Comparison of ENCODE assay signal across 17 cellular contexts in genomic region chr2:40360652-40361051, GRCh38.
A peak's percentile ranks its signal among the peaks of the same experiment; 100 is the strongest.
DNase-seq lines count a peak whose midpoint lies in the region; ATAC-seq and TF ChIP-seq lines count a peak whose summit lies in the region.
"Had no signal": no experiment of that assay in that cellular context is flagged by ENCODE, and none has a peak within 500 bp of the region (broad histone marks: within the 10 kb centered on the region; RNA-seq: fewer than 3 reads in every experiment).

No MANE protein-coding gene starts in this region.

- no peak overlapping the region for H3K4me3 Mint-ChIP-seq in stimulated activated naive B cell treated with anti-CD40 and anti-IgM and Interleukin-4, amounts not matched to agents 10 μg/mL and 1 μg/mL and 100 μg/mL, for 72 hours
- no peak overlapping the region for H3K4me3 Mint-ChIP-seq in activated T-cell treated with anti-CD3 and anti-CD28 coated beads, Interleukin-2, amount 50 U/mL, for 4 hours
- H3K4me3 Mint-ChIP-seq: activated CD4-positive, alpha-beta memory T cell treated with anti-CD3 and anti-CD28 coated beads for 36 hours; CD8-positive, alpha-beta memory T cell; effector memory CD8-positive, alpha-beta T cell; naive B cell had no signal

- H3K9me2 ChIP-seq in OCI-LY7 (ENCODE audit: insufficient read depth, low read length), result no peaks in the 10 kb centered on the region

- H3K79me2 ChIP-seq in OCI-LY7 (ENCODE audit: insufficient read depth, low read depth, low read length), result no peaks in the 10 kb centered on the region

- H3K27ac ChIP-seq in OCI-LY7 (ENCODE audit: low read depth, low read length, poor library complexity, severe bottlenecking), result no peak overlapping the region
- H3K27ac ChIP-seq in foreskin keratinocyte, result no peak overlapping the region
- H3K27ac ChIP-seq: body of pancreas had no signal

- DNase-seq in OCI-LY7 (ENCODE audit: low spot score), result peak; percentile 2
- DNase-seq in foreskin keratinocyte, result no peak
- DNase-seq in stimulated activated naive B cell treated with anti-CD40 and anti-IgM and Interleukin-4, amounts not matched to agents 10 μg/mL and 1 μg/mL and 100 μg/mL, for 72 hours, result no peak
- no peak for DNase-seq in activated T-cell treated with anti-CD3 and anti-CD28 coated beads, Interleukin-2, amount 50 U/mL, for 4 hours
- no peak for DNase-seq in ureter (ENCODE audit: low spot score)
- DNase-seq: activated CD4-positive, alpha-beta memory T cell treated with anti-CD3 and anti-CD28 coated beads for 36 hours; activated effector memory CD4-positive, alpha-beta T cell treated with anti-CD3 and anti-CD28 coated beads, Interleukin-2, amount 50 U/mL, for 16 hours; body of pancreas; CD8-positive, alpha-beta memory T cell; effector memory CD8-positive, alpha-beta T cell; KBM-7; naive B cell; NCI-H1694; retina; T-helper 9 cell had no signal

- H3K4me1 Mint-ChIP-seq in stimulated activated naive B cell treated with anti-CD40 and anti-IgM and Interleukin-4, amounts not matched to agents 10 μg/mL and 1 μg/mL and 100 μg/mL, for 72 hours, result peaks cover 11 to 26% of the 10 kb centered on the region in 2 donors
- peaks cover 3% of the 10 kb centered on the region for H3K4me1 Mint-ChIP-seq in activated T-cell treated with anti-CD3 and anti-CD28 coated beads, Interleukin-2, amount 50 U/mL, for 4 hours (ENCODE audit: low read depth)
- H3K4me1 Mint-ChIP-seq: CD8-positive, alpha-beta memory T cell had no signal

- POLR2A ChIA-PET in OCI-LY7 (lab: Charles Lee), result no interaction called here

- intact Hi-C loops in OCI-LY7 (cut with micrococcal nuclease; ENCODE audit: unreplicated experiment), result no loop called here

- no peaks in the 10 kb centered on the region for H3K27me3 Mint-ChIP-seq in stimulated activated naive B cell treated with anti-CD40 and anti-IgM and Interleukin-4, amounts not matched to agents 10 μg/mL and 1 μg/mL and 100 μg/mL, for 72 hours
- no peaks in the 10 kb centered on the region for H3K27me3 Mint-ChIP-seq in activated T-cell treated with anti-CD3 and anti-CD28 coated beads, Interleukin-2, amount 50 U/mL, for 4 hours (ENCODE audit: low read depth)
- H3K27me3 Mint-ChIP-seq: activated CD4-positive, alpha-beta memory T cell treated with anti-CD3 and anti-CD28 coated beads for 36 hours; CD8-positive, alpha-beta memory T cell; effector memory CD8-positive, alpha-beta T cell; naive B cell had no signal

- H3K36me3 Mint-ChIP-seq in stimulated activated naive B cell treated with anti-CD40 and anti-IgM and Interleukin-4, amounts not matched to agents 10 μg/mL and 1 μg/mL and 100 μg/mL, for 72 hours, result no peaks in the 10 kb centered on the region
- H3K36me3 Mint-ChIP-seq in activated T-cell treated with anti-CD3 and anti-CD28 coated beads, Interleukin-2, amount 50 U/mL, for 4 hours (ENCODE audit: insufficient read depth), result no peaks in the 10 kb centered on the region
- H3K36me3 Mint-ChIP-seq: activated CD4-positive, alpha-beta memory T cell treated with anti-CD3 and anti-CD28 coated beads for 36 hours; CD8-positive, alpha-beta memory T cell; naive B cell had no signal

- peak overlapping the region; percentile 53 for H2AFZ ChIP-seq in OCI-LY7 (ENCODE audit: low read length)

- H3K27ac Mint-ChIP-seq in stimulated activated naive B cell treated with anti-CD40 and anti-IgM and Interleukin-4, amounts not matched to agents 10 μg/mL and 1 μg/mL and 100 μg/mL, for 72 hours, result no peak overlapping the region
- H3K27ac Mint-ChIP-seq: activated CD4-positive, alpha-beta memory T cell treated with anti-CD3 and anti-CD28 coated beads for 36 hours; CD8-positive, alpha-beta memory T cell; effector memory CD8-positive, alpha-beta T cell; naive B cell had no signal

- H3K4me1 ChIP-seq in OCI-LY7 (ENCODE audit: insufficient read depth, low read length, poor library complexity, severe bottlenecking) (peaks cover 61% of the 10 kb centered on the region), foreskin keratinocyte (peaks cover 13% of the 10 kb centered on the region)

- no peaks in the 10 kb centered on the region for H3K9me3 ChIP-seq in OCI-LY7 (ENCODE audit: low read length)
- H3K9me3 ChIP-seq: body of pancreas had no signal

- H3K27me3 ChIP-seq in foreskin keratinocyte, result no peaks in the 10 kb centered on the region
- H3K27me3 ChIP-seq: body of pancreas had no signal

- H3K4me2 ChIP-seq in OCI-LY7 (ENCODE audit: low read length), result peak overlapping the region; percentile 17; the same call in 1 of the 2 replicates

- ATAC-seq in GM21619 (IDR thresholded peaks at IDR 0.05; ENCODE audit: unreplicated experiment) (peak; percentile 45), foreskin keratinocyte (peak; percentile 44), HG03045 (IDR thresholded peaks at IDR 0.05; ENCODE audit: unreplicated experiment) (no peak)
- peak; percentile 64 to 76 for ATAC-seq in stimulated activated naive B cell treated with anti-CD40 and anti-IgM and Interleukin-4, amounts not matched to agents 10 μg/mL and 1 μg/mL and 100 μg/mL, for 72 hours (replicated peaks)
- ATAC-seq in activated T-cell treated with anti-CD3 and anti-CD28 coated beads, Interleukin-2, amount 50 U/mL, for 4 hours, result no peak
- ATAC-seq: body of pancreas; effector memory CD8-positive, alpha-beta T cell had no signal

- H4K20me1 ChIP-seq in OCI-LY7 (ENCODE audit: insufficient read depth, low read length), result no peaks in the 10 kb centered on the region

- TF ChIP-seq CTCF in OCI-LY7 (conservative IDR thresholded peaks at IDR 0.05; ENCODE audit: low read length) (no peak), foreskin keratinocyte (conservative IDR thresholded peaks at IDR 0.05) (no peak)

- no peaks in the 10 kb centered on the region for H3K36me3 ChIP-seq in OCI-LY7 (ENCODE audit: insufficient read depth, low read length)

- CTCF ChIA-PET in OCI-LY7 (lab: Charles Lee; ENCODE audit: unreplicated experiment), result no interaction called here

- no TSS peak for BruUV-seq in OCI-LY7 (replicated peaks; lab: Mats Ljungman, UMichigan)

- no peak overlapping the region for H3K4me3 ChIP-seq in OCI-LY7 (ENCODE audit: low read depth, low read length, poor library complexity, severe bottlenecking)
- H3K4me3 ChIP-seq: body of pancreas had no signal

- no peaks in the 10 kb centered on the region for H3K9me3 Mint-ChIP-seq in stimulated activated naive B cell treated with anti-CD40 and anti-IgM and Interleukin-4, amounts not matched to agents 10 μg/mL and 1 μg/mL and 100 μg/mL, for 72 hours
- H3K9me3 Mint-ChIP-seq in activated T-cell treated with anti-CD3 and anti-CD28 coated beads, Interleukin-2, amount 50 U/mL, for 4 hours, result no peaks in the 10 kb centered on the region
- H3K9me3 Mint-ChIP-seq: activated CD4-positive, alpha-beta memory T cell treated with anti-CD3 and anti-CD28 coated beads for 36 hours; naive B cell had no signal

Comparison
In these comparisons a context has a peak if more than half of its experiments do, and no peak if none do; other contexts are left out.
1. ATAC-seq: peak in GM21619 (single experiment), foreskin keratinocyte (single experiment) and stimulated activated naive B cell treated with anti-CD40 and anti-IgM and Interleukin-4, amounts not matched to agents 10 μg/mL and 1 μg/mL and 100 μg/mL, for 72 hours (2 of 2); none in HG03045 (single experiment) and activated T-cell treated with anti-CD3 and anti-CD28 coated beads, Interleukin-2, amount 50 U/mL, for 4 hours (0 of 2).